ENCODE assay signal across 2 cellular contexts in the genomic region with DNA sequence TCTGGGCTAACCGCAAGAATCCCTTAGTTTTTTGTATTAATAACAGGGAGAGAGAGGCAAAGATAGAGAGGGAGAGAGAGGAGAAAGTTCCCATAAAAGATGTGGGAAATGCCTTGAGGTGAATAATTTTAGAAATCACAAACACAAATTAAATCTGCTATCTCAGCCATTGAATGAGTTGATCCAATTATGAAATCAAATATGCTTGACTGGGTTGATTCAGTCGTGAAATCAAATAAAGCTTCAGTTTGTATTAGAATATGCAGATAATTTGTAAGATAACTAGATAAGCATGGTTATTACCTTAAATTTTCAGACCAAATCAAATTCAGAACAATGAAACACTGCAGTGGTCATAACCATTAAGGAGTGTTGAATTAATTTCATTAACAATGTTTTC.
TF ChIP-seq lines count a peak whose summit lies in the region.

No MANE protein-coding gene starts in this region.

TF ChIP-seq in IMR-90, 13 proteins besides CTCF, POLR2A, EP300 and RAD21 (continued from another document):
- TF ChIP-seq, protein P1, sequence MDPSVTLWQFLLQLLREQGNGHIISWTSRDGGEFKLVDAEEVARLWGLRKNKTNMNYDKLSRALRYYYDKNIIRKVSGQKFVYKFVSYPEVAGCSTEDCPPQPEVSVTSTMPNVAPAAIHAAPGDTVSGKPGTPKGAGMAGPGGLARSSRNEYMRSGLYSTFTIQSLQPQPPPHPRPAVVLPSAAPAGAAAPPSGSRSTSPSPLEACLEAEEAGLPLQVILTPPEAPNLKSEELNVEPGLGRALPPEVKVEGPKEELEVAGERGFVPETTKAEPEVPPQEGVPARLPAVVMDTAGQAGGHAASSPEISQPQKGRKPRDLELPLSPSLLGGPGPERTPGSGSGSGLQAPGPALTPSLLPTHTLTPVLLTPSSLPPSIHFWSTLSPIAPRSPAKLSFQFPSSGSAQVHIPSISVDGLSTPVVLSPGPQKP (IDR thresholded peaks at IDR 0.05; ENCODE audit: borderline replicate concordance, low read depth, low read length) = no peak
- TF ChIP-seq CHD1 (IDR thresholded peaks at IDR 0.05; ENCODE audit: low read depth, low read length) = no peak
- no peak for TF ChIP-seq SMC3 (IDR thresholded peaks at IDR 0.05; ENCODE audit: low read depth, low read length)
- TF ChIP-seq RCOR1 (IDR thresholded peaks at IDR 0.05; ENCODE audit: insufficient replicate concordance, low read length) = no peak

TF ChIP-seq in WTC11, 78 proteins besides CTCF, POLR2A, EP300 and RAD21 (continued from another document):
- TF ChIP-seq, protein P2, sequence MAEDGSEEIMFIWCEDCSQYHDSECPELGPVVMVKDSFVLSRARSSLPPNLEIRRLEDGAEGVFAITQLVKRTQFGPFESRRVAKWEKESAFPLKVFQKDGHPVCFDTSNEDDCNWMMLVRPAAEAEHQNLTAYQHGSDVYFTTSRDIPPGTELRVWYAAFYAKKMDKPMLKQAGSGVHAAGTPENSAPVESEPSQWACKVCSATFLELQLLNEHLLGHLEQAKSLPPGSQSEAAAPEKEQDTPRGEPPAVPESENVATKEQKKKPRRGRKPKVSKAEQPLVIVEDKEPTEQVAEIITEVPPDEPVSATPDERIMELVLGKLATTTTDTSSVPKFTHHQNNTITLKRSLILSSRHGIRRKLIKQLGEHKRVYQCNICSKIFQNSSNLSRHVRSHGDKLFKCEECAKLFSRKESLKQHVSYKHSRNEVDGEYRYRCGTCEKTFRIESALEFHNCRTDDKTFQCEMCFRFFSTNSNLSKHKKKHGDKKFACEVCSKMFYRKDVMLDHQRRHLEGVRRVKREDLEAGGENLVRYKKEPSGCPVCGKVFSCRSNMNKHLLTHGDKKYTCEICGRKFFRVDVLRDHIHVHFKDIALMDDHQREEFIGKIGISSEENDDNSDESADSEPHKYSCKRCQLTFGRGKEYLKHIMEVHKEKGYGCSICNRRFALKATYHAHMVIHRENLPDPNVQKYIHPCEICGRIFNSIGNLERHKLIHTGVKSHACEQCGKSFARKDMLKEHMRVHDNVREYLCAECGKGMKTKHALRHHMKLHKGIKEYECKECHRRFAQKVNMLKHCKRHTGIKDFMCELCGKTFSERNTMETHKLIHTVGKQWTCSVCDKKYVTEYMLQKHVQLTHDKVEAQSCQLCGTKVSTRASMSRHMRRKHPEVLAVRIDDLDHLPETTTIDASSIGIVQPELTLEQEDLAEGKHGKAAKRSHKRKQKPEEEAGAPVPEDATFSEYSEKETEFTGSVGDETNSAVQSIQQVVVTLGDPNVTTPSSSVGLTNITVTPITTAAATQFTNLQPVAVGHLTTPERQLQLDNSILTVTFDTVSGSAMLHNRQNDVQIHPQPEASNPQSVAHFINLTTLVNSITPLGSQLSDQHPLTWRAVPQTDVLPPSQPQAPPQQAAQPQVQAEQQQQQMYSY (CRISPR knock-in tag; IDR thresholded peaks at IDR 0.05) = no peak
- no peak for TF ChIP-seq NFATC4 (CRISPR knock-in tag; IDR thresholded peaks at IDR 0.05)
- no peak for TF ChIP-seq ESRRA (CRISPR knock-in tag; IDR thresholded peaks at IDR 0.05; ENCODE audit: borderline replicate concordance)
- TF ChIP-seq MYBL2 (CRISPR knock-in tag; IDR thresholded peaks at IDR 0.05) = no peak
